ENCODE assay signal across 10 cellular contexts in genomic region chr1:243595527-243596206, GRCh38.
A peak's percentile ranks its signal among the peaks of the same experiment; 100 is the strongest.
DNase-seq lines count a peak whose midpoint lies in the region; ATAC-seq, FAIRE-seq and TF ChIP-seq lines count a peak whose summit lies in the region.
"Had no signal": no experiment of that assay in that cellular context is flagged by ENCODE, and none has a peak within 500 bp of the region (broad histone marks: within the 10 kb centered on the region; RNA-seq: fewer than 3 reads in every experiment).

No MANE protein-coding gene starts in this region.

- no peaks in the 10 kb centered on the region for H3K27me3 ChIP-seq in K562 (ENCODE audit: control insufficient read depth in 2 of 2, insufficient read depth in 2 of 2, low read length in 2 of 2)
- no peaks in the 10 kb centered on the region for H3K27me3 ChIP-seq in GM23338 (ENCODE audit: insufficient read depth)
- H3K27me3 ChIP-seq in gastroesophageal sphincter = no peaks in the 10 kb centered on the region

- no peak for TF ChIP-seq EP300 in K562 (IDR thresholded peaks at IDR 0.05; ENCODE audit: low read length)
- no peak for TF ChIP-seq EP300 in gastroesophageal sphincter (IDR thresholded peaks at IDR 0.05)

- no peaks in the 10 kb centered on the region for H3K36me3 ChIP-seq in K562 (ENCODE audit: control insufficient read depth, insufficient read depth, low read length)
- H3K36me3 ChIP-seq in GM23338 (ENCODE audit: insufficient read depth) = no peaks in the 10 kb centered on the region
- peaks cover 0 to 10% of the 10 kb centered on the region in 2 donors for H3K36me3 ChIP-seq in gastroesophageal sphincter

- no peak for TF ChIP-seq RAD21 in K562 (CRISPR knock-in tag; conservative IDR thresholded peaks at IDR 0.05 in 1 of 2, IDR thresholded peaks at IDR 0.05 in 1 of 2)

- peaks cover 4% of the 10 kb centered on the region for H3K9me3 Mint-ChIP-seq in activated T-cell treated with anti-CD3 and anti-CD28 coated beads, Interleukin-2, amount 50 U/mL, for 4 hours
- no peaks in the 10 kb centered on the region for H3K9me3 Mint-ChIP-seq in stimulated activated memory B cell treated with anti-CD40 and anti-IgM and Interleukin-4, amounts not matched to agents 10 μg/mL and 1 μg/mL and 100 μg/mL, for 72 hours
- H3K9me3 Mint-ChIP-seq in GM23338 = no peaks in the 10 kb centered on the region

- intact Hi-C loops in K562 (cut with micrococcal nuclease) = no loop called here

- H3K9me1 ChIP-seq in K562 (ENCODE audit: control insufficient read depth, insufficient read depth, low read length) = no peaks in the 10 kb centered on the region

- H3K9me3 ChIP-seq in K562 (replicated peaks; ENCODE audit: control insufficient read depth, insufficient read depth, low read depth, low read length) (no peaks in the 10 kb centered on the region), gastroesophageal sphincter (no peaks in the 10 kb centered on the region)

- no peaks in the 10 kb centered on the region for H3F3A ChIP-seq in GM23338 (replicated peaks; ENCODE audit: low read depth)

- no peak overlapping the region for H3K4me2 ChIP-seq in K562 (ENCODE audit: insufficient read depth, low read length)
- H3K4me2 ChIP-seq in GM23338 = no peak overlapping the region

- H3K4me3 ChIP-seq in K562 = no peak overlapping the region
- no peak overlapping the region for H3K4me3 ChIP-seq in GM23338
- no peak overlapping the region for H3K4me3 ChIP-seq in gastroesophageal sphincter

- DNase-seq in activated T-cell treated with anti-CD3 and anti-CD28 coated beads, Interleukin-2, amount 50 U/mL, for 4 hours = no peak
- no peak for DNase-seq in activated T-cell treated with anti-CD3 and anti-CD28 coated beads for 4 hours
- peak; percentile 3 for DNase-seq in HT1080 (ENCODE audit: low read depth)
- no peak for DNase-seq in K562 (ENCODE audit: extremely low read depth in 1 of 4, low spot score in 3 of 4)
- no peak for DNase-seq in GM23338 (ENCODE audit: low spot score)
- DNase-seq: cortex of kidney, NCI-H1048 had no signal

- H3K27ac ChIP-seq in K562 (ENCODE audit: extremely low read depth, low read depth, low read length) (no peak overlapping the region), GM23338 (ENCODE audit: low read depth) (no peak overlapping the region), gastroesophageal sphincter (no peak overlapping the region)

- no peak for TF ChIP-seq CTCF in K562 (IDR thresholded peaks at IDR 0.05 in 2 of 3, conservative IDR thresholded peaks at IDR 0.05 in 1 of 3; ENCODE audit: insufficient read depth in 2 of 3, low read depth in 1 of 3, low read length in 3 of 3)
- TF ChIP-seq CTCF in GM23338 (conservative IDR thresholded peaks at IDR 0.05; ENCODE audit: low read depth in 2 of 2) = no peak
- no peak for TF ChIP-seq CTCF in gastroesophageal sphincter (IDR thresholded peaks at IDR 0.05)

- POLR2A ChIA-PET in K562 (lab: Yijun Ruan, JAX) = no interaction called here

- H3K27me3 Mint-ChIP-seq in activated T-cell treated with anti-CD3 and anti-CD28 coated beads, Interleukin-2, amount 50 U/mL, for 4 hours (ENCODE audit: low read depth) = no peaks in the 10 kb centered on the region
- no peaks in the 10 kb centered on the region for H3K27me3 Mint-ChIP-seq in stimulated activated memory B cell treated with anti-CD40 and anti-IgM and Interleukin-4, amounts not matched to agents 10 μg/mL and 1 μg/mL and 100 μg/mL, for 72 hours
- no peaks in the 10 kb centered on the region for H3K27me3 Mint-ChIP-seq in GM23338 (ENCODE audit: insufficient read depth, low read depth, poor library complexity)

- peaks cover 39% of the 10 kb centered on the region for H3K4me1 Mint-ChIP-seq in activated T-cell treated with anti-CD3 and anti-CD28 coated beads, Interleukin-2, amount 50 U/mL, for 4 hours (ENCODE audit: low read depth)
- peaks cover 27% of the 10 kb centered on the region for H3K4me1 Mint-ChIP-seq in stimulated activated memory B cell treated with anti-CD40 and anti-IgM and Interleukin-4, amounts not matched to agents 10 μg/mL and 1 μg/mL and 100 μg/mL, for 72 hours
- no peaks in the 10 kb centered on the region for H3K4me1 Mint-ChIP-seq in GM23338

- no peaks in the 10 kb centered on the region for H3K79me2 ChIP-seq in K562 (ENCODE audit: control insufficient read depth, insufficient read depth, low read length)
- H3K79me2 ChIP-seq in GM23338 (replicated peaks; ENCODE audit: insufficient read depth) = no peaks in the 10 kb centered on the region

- TF ChIP-seq POLR2A in K562 (conservative IDR thresholded peaks at IDR 0.05) (no peak), gastroesophageal sphincter (IDR thresholded peaks at IDR 0.05) (no peak)

- ATAC-seq in activated T-cell treated with anti-CD3 and anti-CD28 coated beads, Interleukin-2, amount 50 U/mL, for 4 hours = peak; percentile 76 to 82
- ATAC-seq in K562 (no peak), HG02870 (IDR thresholded peaks at IDR 0.05; ENCODE audit: unreplicated experiment) (no peak), GM23338 (no peak), gastroesophageal sphincter (no peak)
- peak; percentile 9 for ATAC-seq in stimulated activated memory B cell treated with anti-CD40 and anti-IgM and Interleukin-4, amounts not matched to agents 10 μg/mL and 1 μg/mL and 100 μg/mL, for 72 hours

- no TSS peak for BruUV-seq in K562 (replicated peaks; lab: Mats Ljungman, UMichigan)

- CTCF ChIA-PET in K562 (lab: Yijun Ruan, JAX; ENCODE audit: low intra/inter-chr PET ratio) = no interaction called here

- peak overlapping the region; percentile 69 for H3K4me3 Mint-ChIP-seq in activated T-cell treated with anti-CD3 and anti-CD28 coated beads, Interleukin-2, amount 50 U/mL, for 4 hours
- H3K4me3 Mint-ChIP-seq in stimulated activated memory B cell treated with anti-CD40 and anti-IgM and Interleukin-4, amounts not matched to agents 10 μg/mL and 1 μg/mL and 100 μg/mL, for 72 hours = no peak overlapping the region
- no peak overlapping the region for H3K4me3 Mint-ChIP-seq in GM23338

- FAIRE-seq in K562 (lab: Jason Lieb, UNC) = no peak

- H3K4me1 ChIP-seq in K562 (replicated peaks in 1 of 2; ENCODE audit: control insufficient read depth in 2 of 2, insufficient read depth in 2 of 2, low read length in 2 of 2) (no peaks in the 10 kb centered on the region), GM23338 (ENCODE audit: insufficient read depth) (no peaks in the 10 kb centered on the region), gastroesophageal sphincter (no peaks in the 10 kb centered on the region)

- no peak overlapping the region for H3K9ac ChIP-seq in K562 (ENCODE audit: insufficient read depth in 1 of 2, low read depth in 2 of 2, low read length in 2 of 2)

- 0% methylated on average over 7 of the region's 7 CpGs for WGBS in K562 (ENCODE audit: insufficient coverage, low coverage, missing lambda C conversion rate)
- 94 to 95% methylated on average over 6 to 7 of the region's 7 CpGs for WGBS in gastroesophageal sphincter (ENCODE audit: low coverage in 1 of 2), 2 donors

- peaks cover 26% of the 10 kb centered on the region for H3K36me3 Mint-ChIP-seq in activated T-cell treated with anti-CD3 and anti-CD28 coated beads, Interleukin-2, amount 50 U/mL, for 4 hours (ENCODE audit: insufficient read depth)
- H3K36me3 Mint-ChIP-seq in stimulated activated memory B cell treated with anti-CD40 and anti-IgM and Interleukin-4, amounts not matched to agents 10 μg/mL and 1 μg/mL and 100 μg/mL, for 72 hours = peaks cover 37% of the 10 kb centered on the region
- H3K36me3 Mint-ChIP-seq in GM23338 (ENCODE audit: low read depth) = no peaks in the 10 kb centered on the region

- H4K20me1 ChIP-seq in K562 (replicated peaks; ENCODE audit: control insufficient read depth, insufficient read depth, low read length) = no peaks in the 10 kb centered on the region
- H4K20me1 ChIP-seq in GM23338 (replicated peaks; ENCODE audit: insufficient read depth) = no peaks in the 10 kb centered on the region

- in situ Hi-C loops in K562 (cut with MboI) = no loop called here

- peak overlapping the region; percentile 88 for H3K27ac Mint-ChIP-seq in stimulated activated memory B cell treated with anti-CD40 and anti-IgM and Interleukin-4, amounts not matched to agents 10 μg/mL and 1 μg/mL and 100 μg/mL, for 72 hours
- H3K27ac Mint-ChIP-seq in GM23338 = no peak overlapping the region

- no peaks in the 10 kb centered on the region for H3K9me2 ChIP-seq in GM23338 (ENCODE audit: insufficient read depth)

- H2AFZ ChIP-seq in K562 (ENCODE audit: low read depth, low read length) (no peak overlapping the region), GM23338 (no peak overlapping the region)

TF ChIP-seq in K562, 482 proteins besides CTCF, POLR2A, EP300 and RAD21 (continues in another document):
- no peak for TF ChIP-seq BRF2 (IDR thresholded peaks at IDR 0.05; ENCODE audit: borderline replicate concordance, insufficient read depth, insufficient read length)

TF ChIP-seq in GM23338, 12 proteins besides CTCF, POLR2A, EP300 and RAD21 (continues in another document):
- TF ChIP-seq ETS1 (IDR thresholded peaks at IDR 0.05) (no peak), JUNB (IDR thresholded peaks at IDR 0.05; ENCODE audit: unreplicated experiment) (no peak), ZNF114 (CRISPR knock-in tag; IDR thresholded peaks at IDR 0.05) (no peak)

Comparison
In these comparisons a context has a peak if more than half of its experiments do, and no peak if none do; other contexts are left out.
1. ATAC-seq: peak in activated T-cell treated with anti-CD3 and anti-CD28 coated beads, Interleukin-2, amount 50 U/mL, for 4 hours (2 of 2) and stimulated activated memory B cell treated with anti-CD40 and anti-IgM and Interleukin-4, amounts not matched to agents 10 μg/mL and 1 μg/mL and 100 μg/mL, for 72 hours (single experiment); none in K562 (single experiment), HG02870 (single experiment), GM23338 (single experiment) and gastroesophageal sphincter (single experiment).